Comparison of ENCODE assay signal across 21 cellular contexts in the genomic region with DNA sequence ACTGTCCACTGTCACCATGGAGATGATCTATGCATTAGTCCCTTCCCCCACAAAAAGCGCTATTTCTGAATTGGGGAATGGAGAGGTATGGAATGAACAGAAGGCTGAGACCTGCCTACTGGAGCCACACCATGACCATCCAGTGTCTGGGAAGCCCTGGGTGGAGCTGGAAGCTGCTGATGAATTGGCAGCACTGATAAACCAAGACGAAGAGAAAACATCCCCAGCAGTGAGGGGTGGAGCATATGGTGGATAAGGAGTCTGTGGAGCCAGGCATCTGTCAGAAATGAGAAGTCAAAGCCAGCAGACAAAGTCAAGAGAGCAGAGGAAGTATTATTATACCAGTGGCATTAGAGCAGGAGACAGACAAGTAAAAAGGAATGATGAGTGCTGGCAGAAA. TPM values are rescaled to one million over a fixed set of nuclear protein-coding genes. Genes with fewer than 3 reads are reported as not detected.
A peak's percentile ranks its signal among the peaks of the same experiment; 100 is the strongest.
DNase-seq lines count a peak whose midpoint lies in the region; ATAC-seq and TF ChIP-seq lines count a peak whose summit lies in the region.
"Had no signal": no experiment of that assay in that cellular context is flagged by ENCODE, and none has a peak within 500 bp of the region (broad histone marks: within the 10 kb centered on the region; RNA-seq: fewer than 3 reads in every experiment).

No MANE protein-coding gene starts in this region.

- H3K4me1 ChIP-seq in heart left ventricle (peaks cover 0 to 29% (median 2%) of the 10 kb centered on the region in 12 donors), right atrium auricular region (no peaks in the 10 kb centered on the region), vagina (peaks cover 18% of the 10 kb centered on the region)

- ATAC-seq in heart left ventricle = peak in 3 of 4 donors; percentile 7 to 26 (median 8)
- ATAC-seq: A549 had no signal

- H3K27ac ChIP-seq in heart left ventricle (peak overlapping the region in 4 of 12 donors; percentile 32 to 70 (median 60)), right atrium auricular region (no peak overlapping the region), vagina (peak overlapping the region; percentile 53)
- H3K27ac ChIP-seq: A549, C4-2B, RWPE1 had no signal

- H3K9me3 ChIP-seq in heart left ventricle (peaks cover 0 to 31% (median under 1%) of the 10 kb centered on the region in 12 donors), right atrium auricular region (peaks cover 5 to 8% of the 10 kb centered on the region in 2 donors), vagina (no peaks in the 10 kb centered on the region)
- H3K9me3 ChIP-seq: A549 had no signal

- no peak overlapping the region for H3K4me3 ChIP-seq in heart left ventricle
- H3K4me3 ChIP-seq in right atrium auricular region = no peak overlapping the region
- H3K4me3 ChIP-seq in vagina = no peak overlapping the region
- H3K4me3 ChIP-seq: A549 had no signal

- H3K27me3 Mint-ChIP-seq in chondrocyte (ENCODE audit: low read depth) = no peaks in the 10 kb centered on the region

- no peak for DNase-seq in heart left ventricle
- no peak for DNase-seq in right atrium auricular region (ENCODE audit: low spot score)
- DNase-seq in SK-N-DZ (ENCODE audit: low spot score) = peak; percentile 4
- no peak for DNase-seq in chondrocyte (ENCODE audit: low spot score)
- DNase-seq in vagina (ENCODE audit: extremely low spot score in 2 of 2) = no peak
- DNase-seq in stimulated activated naive CD4-positive, alpha-beta T cell treated with Interleukin-2 at 50 U/mL for 16 hours (lab: John Stamatoyannopoulos, UW) = no peak
- no peak for DNase-seq in cerebellar nuclear complex (lab: John Stamatoyannopoulos, UW)
- DNase-seq in anterior cingulate cortex (lab: John Stamatoyannopoulos, UW) = no peak
- DNase-seq: COR-L47, DMS53, H9, Karpas-422, MM.1S, NCI-H1105, NCI-H187, NCI-H510A had no signal

- TF ChIP-seq POLR2A in heart left ventricle (IDR thresholded peaks at IDR 0.05) = no peak
- no peak for TF ChIP-seq POLR2A in vagina (IDR thresholded peaks at IDR 0.05)

- H3K36me3 Mint-ChIP-seq in chondrocyte (ENCODE audit: low read depth) = peaks cover 35% of the 10 kb centered on the region

- peak overlapping the region; percentile 71 for H3K27ac Mint-ChIP-seq in chondrocyte (ENCODE audit: unreplicated experiment)
- H3K27ac Mint-ChIP-seq: H9 had no signal

- H3K27me3 ChIP-seq in heart left ventricle (no peaks in the 10 kb centered on the region), right atrium auricular region (no peaks in the 10 kb centered on the region), vagina (no peaks in the 10 kb centered on the region)

- 65 to 73% (median 66%) methylated on average over 2 of the region's 2 CpGs for WGBS in heart left ventricle, 4 donors

- H3K4me3 Mint-ChIP-seq in chondrocyte (ENCODE audit: unreplicated experiment) = no peak overlapping the region
- H3K4me3 Mint-ChIP-seq: H9 had no signal

- H3K9me3 Mint-ChIP-seq in chondrocyte (ENCODE audit: low read depth) = peaks cover 34% of the 10 kb centered on the region

- intact Hi-C loops in heart left ventricle (cut with DNase I) = loop anchor here in 4 of 10 donors (5.0 to 10.0 kb wide), 3 partner anchors 162 to 519 kb away; no protein-coding TSS in a partner anchor
- intact Hi-C loops in vagina (cut with DNase I) = no loop called here

- peaks cover 28% of the 10 kb centered on the region for H3K4me1 Mint-ChIP-seq in chondrocyte (ENCODE audit: low read depth)

- H3K36me3 ChIP-seq in heart left ventricle = peaks cover 0 to 48% (median 11%) of the 10 kb centered on the region in 9 donors
- H3K36me3 ChIP-seq in right atrium auricular region = peaks cover 3% of the 10 kb centered on the region
- no peaks in the 10 kb centered on the region for H3K36me3 ChIP-seq in vagina

- TF ChIP-seq CTCF in heart left ventricle (IDR thresholded peaks at IDR 0.05) (no peak), right atrium auricular region (IDR thresholded peaks at IDR 0.05) (no peak), chondrocyte (IDR thresholded peaks at IDR 0.05) (no peak), vagina (IDR thresholded peaks at IDR 0.05) (no peak)

RNA-seq across cellular contexts. Expression of a gene that starts 13.2 kb away (rescaled TPM):
- total RNA-seq in heart left ventricle = 10 to 100 TPM in 3 of 9 donors, 1 to 10 TPM in 6; 3.1 to 14.4 (median 9.0) TPM
- 1 to 10 TPM; 3.4 to 5.6 TPM for polyA plus RNA-seq in heart left ventricle
- total RNA-seq in right atrium auricular region = 1 to 10 TPM; 6.1 to 8.0 TPM
- 17.6 and 39.0 TPM in 2 replicates for polyA plus RNA-seq in SK-N-DZ (2014; cell fraction: cytosol; rRNA removed)
- 10.7 and 23.5 TPM in 2 replicates for polyA plus RNA-seq in SK-N-DZ (2014; cell fraction: nucleus; rRNA removed)
- 18.6 to 31.5 TPM (median 19.2 TPM) in 3 replicates for total RNA-seq in chondrocyte
- total RNA-seq in vagina = 33.1 TPM
- total RNA-seq: OCI-LY7 had no signal

RNA-seq across cellular contexts. Expression of a gene that starts 55.0 kb away (rescaled TPM):
- 1 to 10 TPM in 5 of 9 donors, under 1 TPM in 4; 0.35 to 4.3 (median 1.7) TPM for total RNA-seq in heart left ventricle
- under 1 TPM; 0.21 to 0.84 TPM for polyA plus RNA-seq in heart left ventricle
- 1 to 10 TPM; 1.0 to 2.9 TPM for total RNA-seq in right atrium auricular region
- polyA plus RNA-seq in SK-N-DZ (2014; cell fraction: cytosol; rRNA removed) = not detected in 2 replicates
- not detected in 2 replicates for polyA plus RNA-seq in SK-N-DZ (2014; cell fraction: nucleus; rRNA removed)
- total RNA-seq in chondrocyte = 0.33 to 1.0 TPM (median 0.53 TPM) in 3 replicates
- 12.0 TPM for total RNA-seq in vagina
- total RNA-seq: G401, H9, OCI-LY7 had no signal
- polyA plus RNA-seq: A549 had no signal
